In the genomic region with DNA sequence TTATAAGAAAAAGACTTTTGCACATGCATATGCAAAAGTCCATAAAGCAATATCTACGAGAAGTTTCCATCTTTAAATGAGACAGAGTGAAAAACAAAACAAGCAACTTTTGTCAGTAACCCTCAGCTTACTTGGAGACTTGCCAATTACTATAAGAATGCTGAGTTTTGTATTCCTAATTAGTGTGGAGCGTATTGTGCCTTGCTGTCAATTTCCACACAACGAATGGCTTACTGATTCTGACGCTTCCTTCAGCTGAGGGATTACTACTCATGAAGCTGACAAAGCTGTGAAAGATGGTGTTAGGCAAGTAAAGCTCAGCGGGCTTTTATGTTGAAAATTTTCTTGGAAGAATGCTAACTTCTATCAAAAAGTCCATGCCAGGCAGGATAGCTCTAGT, we compare ENCODE assay signal across 10 cellular contexts.
"Had no signal": no experiment of that assay in that cellular context is flagged by ENCODE, and none has a peak within 500 bp of the region (broad histone marks: within the 10 kb centered on the region; RNA-seq: fewer than 3 reads in every experiment).

No MANE protein-coding gene starts in this region.

- H3K27ac ChIP-seq: colonic mucosa, epithelial cell of prostate, upper lobe of left lung had no signal

- H3K27me3 ChIP-seq: adrenal gland, colonic mucosa, upper lobe of left lung had no signal

- DNase-seq: activated CD4-positive, alpha-beta T cell treated with anti-CD3 and anti-CD28 coated beads for 48 hours; activated naive CD4-positive, alpha-beta T cell treated with anti-CD3 and anti-CD28 coated beads, Interleukin-2, amount 10 ng/mL, durations not matched to agents 7 days and 5 days; activated T-cell treated with anti-CD3 and anti-CD28 coated beads for 4 hours; adrenal gland; colonic mucosa; effector CD4-positive, alpha-beta T cell; left colon; upper lobe of left lung had no signal

- H3K4me1 ChIP-seq: colonic mucosa had no signal

- H3K36me3 ChIP-seq: adrenal gland, colonic mucosa, upper lobe of left lung had no signal

- H3K4me3 ChIP-seq: adrenal gland, colonic mucosa, skin epidermis, upper lobe of left lung had no signal

- H3K9me3 ChIP-seq: adrenal gland, colonic mucosa, upper lobe of left lung had no signal
